Comparison of ENCODE assay signal across 1 cellular context in the genomic region with DNA sequence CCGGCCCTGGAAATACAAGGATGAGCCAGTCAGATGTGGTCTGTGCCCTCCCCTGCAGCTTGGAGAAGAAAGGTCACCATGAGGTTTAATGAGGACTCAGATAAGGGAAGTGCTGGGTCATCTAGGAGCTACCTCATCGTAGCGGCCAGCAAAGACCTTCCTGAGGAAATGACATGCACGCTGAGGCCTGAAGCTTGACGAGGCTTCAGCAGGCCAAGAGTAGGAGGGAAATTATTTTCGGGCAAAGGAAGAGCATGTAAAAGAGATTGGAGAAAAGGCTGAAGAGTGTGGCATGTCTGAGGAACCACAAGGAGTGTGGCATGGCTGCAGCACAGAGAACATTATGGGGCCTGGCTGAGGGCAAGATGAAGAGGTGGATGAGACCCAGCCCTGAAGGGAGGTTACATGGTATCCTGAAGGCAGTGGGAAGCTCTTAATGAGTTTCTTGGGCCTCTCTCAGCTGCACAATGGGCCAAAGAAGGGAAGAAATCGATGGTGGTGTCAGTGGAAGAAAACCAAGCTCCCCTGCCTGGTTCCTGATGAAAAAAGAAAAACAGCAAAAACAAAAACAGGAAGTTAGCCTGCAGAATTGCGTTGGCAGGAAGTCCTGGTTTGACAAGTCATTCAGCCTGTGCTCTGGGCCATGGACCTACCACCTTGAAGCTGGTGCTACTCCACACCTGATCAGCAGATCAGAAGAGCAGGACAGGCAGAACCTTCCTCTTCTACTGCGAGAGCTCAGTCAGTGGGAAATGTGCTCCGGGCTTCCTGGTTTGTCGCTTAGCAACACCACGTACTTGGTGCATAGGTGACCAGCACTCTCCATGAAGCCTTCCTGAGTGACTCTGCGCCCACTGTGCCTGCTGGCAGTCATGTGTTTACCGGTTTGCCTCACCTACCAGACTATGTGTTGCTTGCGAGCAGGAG.
TF ChIP-seq lines count a peak whose summit lies in the region.

No MANE protein-coding gene starts in this region.

TF ChIP-seq in K562, 482 proteins besides CTCF, POLR2A, EP300 and RAD21 (continued from another document and continues in another):
- no peak for TF ChIP-seq CCNT2 (IDR thresholded peaks at IDR 0.05; ENCODE audit: borderline replicate concordance, extremely low read depth, insufficient read length, low read depth, low read length)
- TF ChIP-seq ZC3H8 (IDR thresholded peaks at IDR 0.05) = 0 out of 2 replicates have a peak, but pooled peaks have one; percentile 42
- 0 out of 2 replicates have a peak, but pooled peaks have one; percentile 11 for TF ChIP-seq TEAD2 (tag; IDR thresholded peaks at IDR 0.05)
- peak; percentile 43; the same call in 1 of the 2 replicates for TF ChIP-seq PHF21A (IDR thresholded peaks at IDR 0.05; ENCODE audit: borderline replicate concordance, low read depth)
- 0 out of 2 replicates have a peak, but pooled peaks have one; percentile 6 for TF ChIP-seq SMC3 (conservative IDR thresholded peaks at IDR 0.05; ENCODE audit: insufficient read depth, low read depth, low read length)
- TF ChIP-seq KDM1A (IDR thresholded peaks at IDR 0.05) = peak; percentile 68 to 69; a peak in 3 of 4 replicates
- no peak for TF ChIP-seq HDAC6 (IDR thresholded peaks at IDR 0.05; ENCODE audit: low read depth, low read length)
- no peak for TF ChIP-seq RBM17 (IDR thresholded peaks at IDR 0.05; ENCODE audit: borderline replicate concordance, low read depth, low read length)
- peak; percentile 57; the same call in 1 of the 2 replicates for TF ChIP-seq DIDO1 (tag; IDR thresholded peaks at IDR 0.05; ENCODE audit: low read depth)
- no peak for TF ChIP-seq ZNF253 (CRISPR knock-in tag; conservative IDR thresholded peaks at IDR 0.05)
- TF ChIP-seq, protein P1, sequence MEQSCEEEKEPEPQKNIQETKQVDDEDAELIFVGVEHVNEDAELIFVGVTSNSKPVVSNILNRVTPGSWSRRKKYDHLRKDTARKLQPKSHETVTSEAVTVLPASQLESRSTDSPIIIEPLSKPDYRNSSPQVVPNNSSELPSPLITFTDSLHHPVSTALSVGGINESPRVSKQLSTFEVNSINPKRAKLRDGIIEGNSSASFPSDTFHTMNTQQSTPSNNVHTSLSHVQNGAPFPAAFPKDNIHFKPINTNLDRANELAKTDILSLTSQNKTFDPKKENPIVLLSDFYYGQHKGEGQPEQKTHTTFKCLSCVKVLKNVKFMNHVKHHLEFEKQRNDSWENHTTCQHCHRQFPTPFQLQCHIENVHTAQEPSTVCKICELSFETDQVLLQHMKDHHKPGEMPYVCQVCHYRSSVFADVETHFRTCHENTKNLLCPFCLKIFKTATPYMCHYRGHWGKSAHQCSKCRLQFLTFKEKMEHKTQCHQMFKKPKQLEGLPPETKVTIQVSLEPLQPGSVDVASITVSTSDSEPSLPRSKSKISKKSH (CRISPR knock-in tag; IDR thresholded peaks at IDR 0.05) = no peak
- TF ChIP-seq ZNF133 (CRISPR knock-in tag; IDR thresholded peaks at IDR 0.05) = no peak
- no peak for TF ChIP-seq EWSR1 (IDR thresholded peaks at IDR 0.05; ENCODE audit: borderline replicate concordance, low read depth, partially characterized antibody)
- TF ChIP-seq CREBBP (IDR thresholded peaks at IDR 0.05; ENCODE audit: low read depth, low read length) = no peak
- TF ChIP-seq MAFK (IDR thresholded peaks at IDR 0.05; ENCODE audit: low read length) = peak; percentile 92
- TF ChIP-seq SP1 (CRISPR knock-in tag; IDR thresholded peaks at IDR 0.05) = peak; percentile 77; the same call in 1 of the 2 replicates
- no peak; the same call in 1 of the 2 replicates for TF ChIP-seq ZNF707 (CRISPR knock-in tag; conservative IDR thresholded peaks at IDR 0.05)
- TF ChIP-seq CAMTA2 (CRISPR knock-in tag; conservative IDR thresholded peaks at IDR 0.05) = no peak
- TF ChIP-seq JUN (IDR thresholded peaks at IDR 0.05; ENCODE audit: borderline replicate concordance, low read depth, low read length) = peak; percentile 84; the same call in 1 of the 2 replicates
- peak; percentile 85; the same call in 1 of the 2 replicates for TF ChIP-seq JUN (CRISPR knock-in tag; IDR thresholded peaks at IDR 0.05; ENCODE audit: borderline replicate concordance)
- TF ChIP-seq EP400 (IDR thresholded peaks at IDR 0.05) = peak; percentile 78
- TF ChIP-seq RBFOX2 (IDR thresholded peaks at IDR 0.05; ENCODE audit: low read depth, low read length) = peak; percentile 57
- no peak for TF ChIP-seq MCM7 (IDR thresholded peaks at IDR 0.05)
- no peak for TF ChIP-seq ADNP (tag; IDR thresholded peaks at IDR 0.05)
- TF ChIP-seq SAFB (IDR thresholded peaks at IDR 0.05; ENCODE audit: borderline replicate concordance, low read depth, low read length) = no peak
- TF ChIP-seq ZC3H4 (CRISPR knock-in tag; IDR thresholded peaks at IDR 0.05; ENCODE audit: borderline replicate concordance) = no peak
- no peak for TF ChIP-seq TFAM (CRISPR knock-in tag; conservative IDR thresholded peaks at IDR 0.05)
- TF ChIP-seq ZC3H11A (IDR thresholded peaks at IDR 0.05; ENCODE audit: low read depth, low read length) = no peak
- TF ChIP-seq MBD2 (IDR thresholded peaks at IDR 0.05; ENCODE audit: borderline replicate concordance, low read depth) = no peak
- TF ChIP-seq SPI1 (IDR thresholded peaks at IDR 0.05; ENCODE audit: borderline replicate concordance, low read depth, low read length) = peak; percentile 90
- TF ChIP-seq TCFL5 (CRISPR knock-in tag; conservative IDR thresholded peaks at IDR 0.05) = no peak
- no peak for TF ChIP-seq PHB (CRISPR knock-in tag; IDR thresholded peaks at IDR 0.05)
- TF ChIP-seq CTBP1 (IDR thresholded peaks at IDR 0.05; ENCODE audit: borderline replicate concordance) = peak; percentile 86; the same call in 1 of the 2 replicates
- TF ChIP-seq, protein P2, sequence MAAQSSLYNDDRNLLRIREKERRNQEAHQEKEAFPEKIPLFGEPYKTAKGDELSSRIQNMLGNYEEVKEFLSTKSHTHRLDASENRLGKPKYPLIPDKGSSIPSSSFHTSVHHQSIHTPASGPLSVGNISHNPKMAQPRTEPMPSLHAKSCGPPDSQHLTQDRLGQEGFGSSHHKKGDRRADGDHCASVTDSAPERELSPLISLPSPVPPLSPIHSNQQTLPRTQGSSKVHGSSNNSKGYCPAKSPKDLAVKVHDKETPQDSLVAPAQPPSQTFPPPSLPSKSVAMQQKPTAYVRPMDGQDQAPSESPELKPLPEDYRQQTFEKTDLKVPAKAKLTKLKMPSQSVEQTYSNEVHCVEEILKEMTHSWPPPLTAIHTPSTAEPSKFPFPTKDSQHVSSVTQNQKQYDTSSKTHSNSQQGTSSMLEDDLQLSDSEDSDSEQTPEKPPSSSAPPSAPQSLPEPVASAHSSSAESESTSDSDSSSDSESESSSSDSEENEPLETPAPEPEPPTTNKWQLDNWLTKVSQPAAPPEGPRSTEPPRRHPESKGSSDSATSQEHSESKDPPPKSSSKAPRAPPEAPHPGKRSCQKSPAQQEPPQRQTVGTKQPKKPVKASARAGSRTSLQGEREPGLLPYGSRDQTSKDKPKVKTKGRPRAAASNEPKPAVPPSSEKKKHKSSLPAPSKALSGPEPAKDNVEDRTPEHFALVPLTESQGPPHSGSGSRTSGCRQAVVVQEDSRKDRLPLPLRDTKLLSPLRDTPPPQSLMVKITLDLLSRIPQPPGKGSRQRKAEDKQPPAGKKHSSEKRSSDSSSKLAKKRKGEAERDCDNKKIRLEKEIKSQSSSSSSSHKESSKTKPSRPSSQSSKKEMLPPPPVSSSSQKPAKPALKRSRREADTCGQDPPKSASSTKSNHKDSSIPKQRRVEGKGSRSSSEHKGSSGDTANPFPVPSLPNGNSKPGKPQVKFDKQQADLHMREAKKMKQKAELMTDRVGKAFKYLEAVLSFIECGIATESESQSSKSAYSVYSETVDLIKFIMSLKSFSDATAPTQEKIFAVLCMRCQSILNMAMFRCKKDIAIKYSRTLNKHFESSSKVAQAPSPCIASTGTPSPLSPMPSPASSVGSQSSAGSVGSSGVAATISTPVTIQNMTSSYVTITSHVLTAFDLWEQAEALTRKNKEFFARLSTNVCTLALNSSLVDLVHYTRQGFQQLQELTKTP (IDR thresholded peaks at IDR 0.05; ENCODE audit: low read depth in 1 of 2, partially characterized antibody in 2 of 2) = peak in 1 of 2 experiments; percentile 65
- TF ChIP-seq HIVEP1 (CRISPR knock-in tag; IDR thresholded peaks at IDR 0.05) = no peak
- peak; percentile 91 for TF ChIP-seq MAFG (tag; conservative IDR thresholded peaks at IDR 0.05)
- peak; percentile 79 for TF ChIP-seq TEAD4 (IDR thresholded peaks at IDR 0.05; ENCODE audit: low read length)
- TF ChIP-seq TEAD4 (CRISPR knock-in tag; IDR thresholded peaks at IDR 0.05; ENCODE audit: borderline replicate concordance) = no peak
- TF ChIP-seq, protein P3, sequence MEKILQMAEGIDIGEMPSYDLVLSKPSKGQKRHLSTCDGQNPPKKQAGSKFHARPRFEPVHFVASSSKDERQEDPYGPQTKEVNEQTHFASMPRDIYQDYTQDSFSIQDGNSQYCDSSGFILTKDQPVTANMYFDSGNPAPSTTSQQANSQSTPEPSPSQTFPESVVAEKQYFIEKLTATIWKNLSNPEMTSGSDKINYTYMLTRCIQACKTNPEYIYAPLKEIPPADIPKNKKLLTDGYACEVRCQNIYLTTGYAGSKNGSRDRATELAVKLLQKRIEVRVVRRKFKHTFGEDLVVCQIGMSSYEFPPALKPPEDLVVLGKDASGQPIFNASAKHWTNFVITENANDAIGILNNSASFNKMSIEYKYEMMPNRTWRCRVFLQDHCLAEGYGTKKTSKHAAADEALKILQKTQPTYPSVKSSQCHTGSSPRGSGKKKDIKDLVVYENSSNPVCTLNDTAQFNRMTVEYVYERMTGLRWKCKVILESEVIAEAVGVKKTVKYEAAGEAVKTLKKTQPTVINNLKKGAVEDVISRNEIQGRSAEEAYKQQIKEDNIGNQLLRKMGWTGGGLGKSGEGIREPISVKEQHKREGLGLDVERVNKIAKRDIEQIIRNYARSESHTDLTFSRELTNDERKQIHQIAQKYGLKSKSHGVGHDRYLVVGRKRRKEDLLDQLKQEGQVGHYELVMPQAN (IDR thresholded peaks at IDR 0.05; ENCODE audit: borderline replicate concordance) = no peak
- no peak for TF ChIP-seq HMG20B (CRISPR knock-in tag; IDR thresholded peaks at IDR 0.05)
- TF ChIP-seq, protein P4, sequence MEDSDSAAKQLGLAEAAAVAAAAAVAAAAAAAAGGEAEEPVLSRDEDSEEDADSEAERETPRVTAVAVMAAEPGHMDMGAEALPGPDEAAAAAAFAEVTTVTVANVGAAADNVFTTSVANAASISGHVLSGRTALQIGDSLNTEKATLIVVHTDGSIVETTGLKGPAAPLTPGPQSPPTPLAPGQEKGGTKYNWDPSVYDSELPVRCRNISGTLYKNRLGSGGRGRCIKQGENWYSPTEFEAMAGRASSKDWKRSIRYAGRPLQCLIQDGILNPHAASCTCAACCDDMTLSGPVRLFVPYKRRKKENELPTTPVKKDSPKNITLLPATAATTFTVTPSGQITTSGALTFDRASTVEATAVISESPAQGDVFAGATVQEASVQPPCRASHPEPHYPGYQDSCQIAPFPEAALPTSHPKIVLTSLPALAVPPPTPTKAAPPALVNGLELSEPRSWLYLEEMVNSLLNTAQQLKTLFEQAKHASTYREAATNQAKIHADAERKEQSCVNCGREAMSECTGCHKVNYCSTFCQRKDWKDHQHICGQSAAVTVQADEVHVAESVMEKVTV (CRISPR knock-in tag; IDR thresholded peaks at IDR 0.05) = no peak
- no peak for TF ChIP-seq SREBF2 (CRISPR knock-in tag; IDR thresholded peaks at IDR 0.05)
- TF ChIP-seq ZNF184 (CRISPR knock-in tag; IDR thresholded peaks at IDR 0.05) = no peak
- TF ChIP-seq PURB (CRISPR knock-in tag; IDR thresholded peaks at IDR 0.05; ENCODE audit: low read depth) = no peak
- TF ChIP-seq KAT8 (IDR thresholded peaks at IDR 0.05; ENCODE audit: low read depth) = no peak
- TF ChIP-seq DPF2 (IDR thresholded peaks at IDR 0.05) = peak; percentile 95
- no peak for TF ChIP-seq NONO (IDR thresholded peaks at IDR 0.05; ENCODE audit: low read depth in 2 of 2, low read length in 1 of 2)
- no peak for TF ChIP-seq PRPF4 (IDR thresholded peaks at IDR 0.05; ENCODE audit: insufficient read depth, low read depth, low read length, poor library complexity, severe bottlenecking)
- no peak for TF ChIP-seq RBM14 (IDR thresholded peaks at IDR 0.05; ENCODE audit: borderline replicate concordance, insufficient read depth, low read depth, low read length)
- TF ChIP-seq, protein P5, sequence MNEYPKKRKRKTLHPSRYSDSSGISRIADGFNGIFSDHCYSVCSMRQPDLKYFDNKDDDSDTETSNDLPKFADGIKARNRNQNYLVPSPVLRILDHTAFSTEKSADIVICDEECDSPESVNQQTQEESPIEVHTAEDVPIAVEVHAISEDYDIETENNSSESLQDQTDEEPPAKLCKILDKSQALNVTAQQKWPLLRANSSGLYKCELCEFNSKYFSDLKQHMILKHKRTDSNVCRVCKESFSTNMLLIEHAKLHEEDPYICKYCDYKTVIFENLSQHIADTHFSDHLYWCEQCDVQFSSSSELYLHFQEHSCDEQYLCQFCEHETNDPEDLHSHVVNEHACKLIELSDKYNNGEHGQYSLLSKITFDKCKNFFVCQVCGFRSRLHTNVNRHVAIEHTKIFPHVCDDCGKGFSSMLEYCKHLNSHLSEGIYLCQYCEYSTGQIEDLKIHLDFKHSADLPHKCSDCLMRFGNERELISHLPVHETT (CRISPR knock-in tag; conservative IDR thresholded peaks at IDR 0.05 in 1 of 2, IDR thresholded peaks at IDR 0.05 in 1 of 2) = peak in 1 of 2 experiments; percentile 93; a peak in 2 of 4 replicates
- no peak for TF ChIP-seq HMG20A (CRISPR knock-in tag; conservative IDR thresholded peaks at IDR 0.05)
- TF ChIP-seq ZFX (CRISPR knock-in tag; IDR thresholded peaks at IDR 0.05) = peak; percentile 99
- TF ChIP-seq KDM5B (IDR thresholded peaks at IDR 0.05; ENCODE audit: insufficient replicate concordance, low read depth, low read length) = peak; percentile 23
- TF ChIP-seq ZNF24 (IDR thresholded peaks at IDR 0.05) = 0 out of 2 replicates have a peak, but pooled peaks have one; percentile 29
- TF ChIP-seq, protein P6, sequence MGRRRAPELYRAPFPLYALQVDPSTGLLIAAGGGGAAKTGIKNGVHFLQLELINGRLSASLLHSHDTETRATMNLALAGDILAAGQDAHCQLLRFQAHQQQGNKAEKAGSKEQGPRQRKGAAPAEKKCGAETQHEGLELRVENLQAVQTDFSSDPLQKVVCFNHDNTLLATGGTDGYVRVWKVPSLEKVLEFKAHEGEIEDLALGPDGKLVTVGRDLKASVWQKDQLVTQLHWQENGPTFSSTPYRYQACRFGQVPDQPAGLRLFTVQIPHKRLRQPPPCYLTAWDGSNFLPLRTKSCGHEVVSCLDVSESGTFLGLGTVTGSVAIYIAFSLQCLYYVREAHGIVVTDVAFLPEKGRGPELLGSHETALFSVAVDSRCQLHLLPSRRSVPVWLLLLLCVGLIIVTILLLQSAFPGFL (CRISPR knock-in tag; IDR thresholded peaks at IDR 0.05) = 0 out of 2 replicates have a peak, but pooled peaks have one; percentile 8
- no peak for TF ChIP-seq SETDB1 (IDR thresholded peaks at IDR 0.05; ENCODE audit: low read length)
- TF ChIP-seq IFI16 (CRISPR knock-in tag; IDR thresholded peaks at IDR 0.05) = 0 out of 2 replicates have a peak, but pooled peaks have one; percentile 58
- peak; percentile 74 for TF ChIP-seq NCOA1 (IDR thresholded peaks at IDR 0.05; ENCODE audit: low read depth)
